21 cellular contexts compared by ENCODE assay signal in the genomic region with DNA sequence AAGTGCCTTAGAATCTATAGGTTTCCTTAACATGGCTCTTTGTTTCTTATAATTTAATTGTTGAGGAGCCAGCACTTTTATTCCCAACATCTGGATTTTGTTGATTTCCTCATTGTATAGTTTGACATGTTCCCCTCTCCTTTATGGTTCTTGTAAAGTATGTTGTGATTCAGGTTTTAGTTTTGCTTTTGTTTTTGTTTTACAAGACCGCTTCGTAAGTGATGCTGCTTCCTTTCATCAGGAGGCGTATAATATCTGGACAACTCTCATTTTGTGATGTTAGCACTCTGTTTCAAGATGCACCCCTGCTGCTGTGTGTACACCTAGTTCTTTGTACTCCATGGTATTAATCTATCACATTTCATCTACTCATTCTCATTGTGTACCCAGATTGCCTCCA. TPM values are rescaled to one million over a fixed set of nuclear protein-coding genes. Genes with fewer than 3 reads are reported as not detected.
DNase-seq lines count a peak whose midpoint lies in the region; ATAC-seq and FAIRE-seq lines count a peak whose summit lies in the region.
"Had no signal": no experiment of that assay in that cellular context is flagged by ENCODE, and none has a peak within 500 bp of the region (broad histone marks: within the 10 kb centered on the region; RNA-seq: fewer than 3 reads in every experiment).

No MANE protein-coding gene starts in this region.

- POLR2A ChIA-PET in activated CD4-positive, alpha-beta memory T cell treated with anti-CD3 and anti-CD28 coated beads, Interleukin-2, amount 10 ng/mL, durations not matched to agents 7 days and 5 days (lab: Charles Lee): no interaction called here

- FAIRE-seq in urothelium cell line (lab: Jason Lieb, UNC): peak; percentile 9

- CTCF ChIA-PET in activated CD4-positive, alpha-beta memory T cell treated with anti-CD3 and anti-CD28 coated beads, Interleukin-2, amount 10 ng/mL, durations not matched to agents 7 days and 5 days (lab: Charles Lee): no interaction called here

- no peak for DNase-seq in activated T-cell treated with anti-CD3 and anti-CD28 coated beads, Interleukin-2, amount 50 U/mL, for 72 hours
- no peak for DNase-seq in activated T-cell treated with anti-CD3 and anti-CD28 coated beads, Interleukin-2, amount 50 U/mL, for 1 hour
- DNase-seq in NCI-H128 (lab: John Stamatoyannopoulos, UW; ENCODE audit: unreplicated experiment) (peak; percentile 53), urothelium cell line (ENCODE audit: low spot score) (no peak), left ventricle myocardium superior (no peak)
- DNase-seq in activated CD4-positive, alpha-beta memory T cell treated with anti-CD3 and anti-CD28 coated beads, Interleukin-2, amount 10 ng/mL, durations not matched to agents 7 days and 5 days: no peak
- DNase-seq: activated CD4-positive, CD25-positive, alpha-beta regulatory T cell; activated CD8-positive, alpha-beta memory T cell treated with anti-CD3 and anti-CD28 coated beads for 24 hours; activated effector memory CD4-positive, alpha-beta T cell treated with Interleukin-2 at 50 U/mL for 16 hours; colonic mucosa; DMS79; endodermal cell; glutamatergic neuron; HCEC 1CT; T-helper 9 cell had no signal

- intact Hi-C loops in left ventricle myocardium superior (cut with micrococcal nuclease): no loop called here

- no peaks in the 10 kb centered on the region for H3K9me3 Mint-ChIP-seq in activated T-cell treated with anti-CD3 and anti-CD28 coated beads, Interleukin-2, amount 50 U/mL, for 72 hours
- no peaks in the 10 kb centered on the region for H3K9me3 Mint-ChIP-seq in activated CD4-positive, alpha-beta memory T cell treated with anti-CD3 and anti-CD28 coated beads, Interleukin-2, amount 10 ng/mL, durations not matched to agents 7 days and 5 days
- H3K9me3 Mint-ChIP-seq: stimulated activated memory B cell treated with anti-CD40 and anti-IgM and Interleukin-4, amounts not matched to agents 10 μg/mL and 1 μg/mL and 100 μg/mL, for 72 hours had no signal

- peak overlapping the region; percentile 39 to 52 for H3K4me3 Mint-ChIP-seq in activated T-cell treated with anti-CD3 and anti-CD28 coated beads, Interleukin-2, amount 50 U/mL, for 72 hours
- peak overlapping the region; percentile 58 for H3K4me3 Mint-ChIP-seq in activated CD4-positive, alpha-beta memory T cell treated with anti-CD3 and anti-CD28 coated beads, Interleukin-2, amount 10 ng/mL, durations not matched to agents 7 days and 5 days
- H3K4me3 Mint-ChIP-seq: CD14-positive monocyte; endodermal cell; stimulated activated memory B cell treated with anti-CD40 and anti-IgM and Interleukin-4, amounts not matched to agents 10 μg/mL and 1 μg/mL and 100 μg/mL, for 72 hours had no signal

- H3K27ac Mint-ChIP-seq in activated T-cell treated with anti-CD3 and anti-CD28 coated beads, Interleukin-2, amount 50 U/mL, for 72 hours: peak overlapping the region; percentile 8
- H3K27ac Mint-ChIP-seq in activated CD4-positive, alpha-beta memory T cell treated with anti-CD3 and anti-CD28 coated beads, Interleukin-2, amount 10 ng/mL, durations not matched to agents 7 days and 5 days: peak overlapping the region; percentile 47
- H3K27ac Mint-ChIP-seq: endodermal cell; stimulated activated memory B cell treated with anti-CD40 and anti-IgM and Interleukin-4, amounts not matched to agents 10 μg/mL and 1 μg/mL and 100 μg/mL, for 72 hours had no signal

- no peaks in the 10 kb centered on the region for H3K27me3 Mint-ChIP-seq in activated T-cell treated with anti-CD3 and anti-CD28 coated beads, Interleukin-2, amount 50 U/mL, for 72 hours (ENCODE audit: low read depth)
- no peaks in the 10 kb centered on the region for H3K27me3 Mint-ChIP-seq in activated CD4-positive, alpha-beta memory T cell treated with anti-CD3 and anti-CD28 coated beads, Interleukin-2, amount 10 ng/mL, durations not matched to agents 7 days and 5 days
- H3K27me3 Mint-ChIP-seq: stimulated activated memory B cell treated with anti-CD40 and anti-IgM and Interleukin-4, amounts not matched to agents 10 μg/mL and 1 μg/mL and 100 μg/mL, for 72 hours had no signal

- H3K4me1 Mint-ChIP-seq in activated T-cell treated with anti-CD3 and anti-CD28 coated beads, Interleukin-2, amount 50 U/mL, for 72 hours (ENCODE audit: low read depth): no peaks in the 10 kb centered on the region
- peaks cover 11% of the 10 kb centered on the region for H3K4me1 Mint-ChIP-seq in activated CD4-positive, alpha-beta memory T cell treated with anti-CD3 and anti-CD28 coated beads, Interleukin-2, amount 10 ng/mL, durations not matched to agents 7 days and 5 days
- H3K4me1 Mint-ChIP-seq: endodermal cell had no signal

- peaks cover 0 to 3% of the 10 kb centered on the region in 2 donors for H3K36me3 Mint-ChIP-seq in activated T-cell treated with anti-CD3 and anti-CD28 coated beads, Interleukin-2, amount 50 U/mL, for 72 hours (ENCODE audit: insufficient read depth in 2 of 2)
- no peaks in the 10 kb centered on the region for H3K36me3 Mint-ChIP-seq in activated CD4-positive, alpha-beta memory T cell treated with anti-CD3 and anti-CD28 coated beads, Interleukin-2, amount 10 ng/mL, durations not matched to agents 7 days and 5 days (ENCODE audit: low read depth)

- no peak for ATAC-seq in activated T-cell treated with anti-CD3 and anti-CD28 coated beads, Interleukin-2, amount 50 U/mL, for 72 hours (replicated peaks in 1 of 2)
- ATAC-seq in HG02981 (IDR thresholded peaks at IDR 0.05; ENCODE audit: unreplicated experiment) (no peak), GM18909 (IDR thresholded peaks at IDR 0.05; ENCODE audit: poor library complexity, unreplicated experiment) (no peak), left ventricle myocardium superior (no peak)
- ATAC-seq: left lobe of liver; SK-N-SH treated with all-trans-retinoic acid at 6 μM for 48 hours; stimulated activated memory B cell treated with anti-CD40 and anti-IgM and Interleukin-4, amounts not matched to agents 10 μg/mL and 1 μg/mL and 100 μg/mL, for 72 hours had no signal

RNA-seq across cellular contexts. Expression of a gene that starts 48.7 kb away (rescaled TPM):
- total RNA-seq in activated T-cell treated with anti-CD3 and anti-CD28 coated beads, Interleukin-2, amount 50 U/mL, for 72 hours: 1 to 10 TPM; 2.9 to 3.5 TPM
- total RNA-seq in activated CD4-positive, alpha-beta memory T cell treated with anti-CD3 and anti-CD28 coated beads, Interleukin-2, amount 10 ng/mL, durations not matched to agents 7 days and 5 days: 1 to 10 TPM; 2.4 TPM
- total RNA-seq in left ventricle myocardium superior: 16.9 TPM

RNA-seq across cellular contexts. Expression of a gene that starts 50.0 kb away (rescaled TPM):
- 1 to 10 TPM; 8.2 to 9.3 TPM for total RNA-seq in activated T-cell treated with anti-CD3 and anti-CD28 coated beads, Interleukin-2, amount 50 U/mL, for 72 hours
- 1 to 10 TPM; 5.6 to 6.2 TPM for total RNA-seq in activated CD4-positive, alpha-beta memory T cell treated with anti-CD3 and anti-CD28 coated beads, Interleukin-2, amount 10 ng/mL, durations not matched to agents 7 days and 5 days
- total RNA-seq in left ventricle myocardium superior: 5.3 TPM
